29 cellular contexts compared by ENCODE assay signal in genomic region chr18:49002881-49003280, GRCh38.
"Had no signal": no experiment of that assay in that cellular context is flagged by ENCODE, and none has a peak within 500 bp of the region (broad histone marks: within the 10 kb centered on the region; RNA-seq: fewer than 3 reads in every experiment).

No MANE protein-coding gene starts in this region.

- H3K4me3 ChIP-seq: esophagus squamous epithelium, heart right ventricle, lung, ovary, psoas muscle, sigmoid colon, stomach, thyroid gland had no signal

- DNase-seq: cortex of kidney; effector memory CD8-positive, alpha-beta T cell; erythroblast; esophagus squamous epithelium; foreskin melanocyte; glutamatergic neuron; heart right ventricle; hippocampal formation; kidney glomerular epithelial cell; midbrain; naive thymus-derived CD4-positive, alpha-beta T cell; nephron progenitor cell; nucleus accumbens; ovary; sigmoid colon; stimulated activated CD4-positive, alpha-beta T cell treated with anti-CD3 and anti-CD28 coated beads, Interleukin-2, amount 100 ng/mL, for 24 hours; stimulated activated CD4-positive, alpha-beta T cell treated with anti-CD3 and anti-CD28 coated beads, Interleukin-4, amount 100 ng/mL, for 24 hours; stimulated activated naive CD4-positive, alpha-beta T cell treated with Interleukin-2 at 50 U/mL for 16 hours; stomach; thyroid gland had no signal

- H3K27me3 ChIP-seq: esophagus squamous epithelium, heart right ventricle, ovary, sigmoid colon, stomach, thyroid gland had no signal

- H3K36me3 ChIP-seq: esophagus squamous epithelium, heart right ventricle, ovary, sigmoid colon, stomach, thyroid gland had no signal

- H3K27ac ChIP-seq: esophagus squamous epithelium, heart right ventricle, ovary, psoas muscle, sigmoid colon, stomach, thyroid gland had no signal

- ATAC-seq: effector memory CD8-positive, alpha-beta T cell; heart right ventricle; left lobe of liver; naive thymus-derived CD4-positive, alpha-beta T cell; psoas muscle; right cardiac atrium; stimulated activated effector memory CD8-positive, alpha-beta T cell treated with anti-CD3 and anti-CD28 coated beads, Interleukin-12 subunit alpha, Interleukin-12 subunit beta, amount 100 ng/mL, for 72 hours had no signal

- H3K9me3 Mint-ChIP-seq: effector memory CD8-positive, alpha-beta T cell; memory B cell; naive thymus-derived CD4-positive, alpha-beta T cell; nephron progenitor cell; stimulated activated effector memory CD8-positive, alpha-beta T cell treated with anti-CD3 and anti-CD28 coated beads, Interleukin-12 subunit alpha, Interleukin-12 subunit beta, amount 100 ng/mL, for 72 hours; type B pancreatic cell had no signal

- H3K27ac Mint-ChIP-seq: effector memory CD8-positive, alpha-beta T cell; memory B cell; nephron progenitor cell had no signal

- H3K36me3 Mint-ChIP-seq: memory B cell; naive thymus-derived CD4-positive, alpha-beta T cell; stimulated activated effector memory CD8-positive, alpha-beta T cell treated with anti-CD3 and anti-CD28 coated beads, Interleukin-12 subunit alpha, Interleukin-12 subunit beta, amount 100 ng/mL, for 72 hours; type B pancreatic cell had no signal

- FAIRE-seq: endometrium, islet of Langerhans had no signal

- H3K4me3 Mint-ChIP-seq: effector memory CD8-positive, alpha-beta T cell; memory B cell; naive thymus-derived CD4-positive, alpha-beta T cell; nephron progenitor cell; stimulated activated effector memory CD8-positive, alpha-beta T cell treated with anti-CD3 and anti-CD28 coated beads, Interleukin-12 subunit alpha, Interleukin-12 subunit beta, amount 100 ng/mL, for 72 hours; type B pancreatic cell had no signal

- H3K4me1 Mint-ChIP-seq: memory B cell had no signal

- H3K9me3 ChIP-seq: esophagus squamous epithelium, heart right ventricle, ovary, psoas muscle, sigmoid colon, stomach, thyroid gland had no signal
